19 cellular contexts compared by ENCODE assay signal in the genomic region with DNA sequence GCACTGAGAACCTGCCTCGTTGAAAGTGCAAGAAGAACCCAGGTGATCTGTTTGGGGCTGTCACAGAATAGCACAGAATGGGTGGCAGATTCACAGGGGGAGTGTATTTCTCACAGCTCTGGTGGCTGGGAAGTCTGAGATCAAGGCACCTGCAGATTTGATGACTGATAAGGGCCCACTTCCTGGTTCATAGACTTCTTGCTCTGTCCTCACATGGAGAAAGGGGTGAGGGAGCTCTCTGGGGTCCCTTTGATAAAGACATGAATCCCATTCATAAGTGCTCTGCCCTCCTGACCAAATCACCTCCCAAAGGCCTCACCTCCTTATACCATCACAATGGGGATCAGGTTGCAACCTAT.
DNase-seq lines count a peak whose midpoint lies in the region; ATAC-seq and TF ChIP-seq lines count a peak whose summit lies in the region.
"Had no signal": no experiment of that assay in that cellular context is flagged by ENCODE, and none has a peak within 500 bp of the region (broad histone marks: within the 10 kb centered on the region; RNA-seq: fewer than 3 reads in every experiment).

No MANE protein-coding gene starts in this region.

- TF ChIP-seq POLR2A in GM18505 (IDR thresholded peaks at IDR 0.05; ENCODE audit: borderline replicate concordance, extremely low read depth, insufficient read depth, insufficient read length): no peak

- peaks cover 21% of the 10 kb centered on the region for H3K27me3 Mint-ChIP-seq in activated CD4-positive, alpha-beta memory T cell treated with anti-CD3 and anti-CD28 coated beads, Interleukin-2, amount 10 ng/mL, durations not matched to agents 7 days and 5 days
- no peaks in the 10 kb centered on the region for H3K27me3 Mint-ChIP-seq in activated CD4-positive, alpha-beta memory T cell treated with anti-CD3 and anti-CD28 coated beads for 36 hours
- peaks cover 0 to 5% of the 10 kb centered on the region in 2 donors for H3K27me3 Mint-ChIP-seq in CD8-positive, alpha-beta memory T cell
- H3K27me3 Mint-ChIP-seq in effector memory CD8-positive, alpha-beta T cell: no peaks in the 10 kb centered on the region

- peaks cover 23% of the 10 kb centered on the region for H3K4me1 ChIP-seq in CD8-positive, alpha-beta memory T cell (ENCODE audit: insufficient read depth, low read length)
- peaks cover 30% of the 10 kb centered on the region for H3K4me1 ChIP-seq in OCI-LY3 (ENCODE audit: low read length)

- H3K4me2 ChIP-seq in OCI-LY3 (ENCODE audit: low read length): peak overlapping the region; percentile 68
- H3K4me2 ChIP-seq: A549, KMS-11 had no signal

- H3K36me3 Mint-ChIP-seq in activated CD4-positive, alpha-beta memory T cell treated with anti-CD3 and anti-CD28 coated beads, Interleukin-2, amount 10 ng/mL, durations not matched to agents 7 days and 5 days (ENCODE audit: low read depth): no peaks in the 10 kb centered on the region
- no peaks in the 10 kb centered on the region for H3K36me3 Mint-ChIP-seq in activated CD4-positive, alpha-beta memory T cell treated with anti-CD3 and anti-CD28 coated beads for 36 hours
- H3K36me3 Mint-ChIP-seq in CD8-positive, alpha-beta memory T cell: peaks cover 0 to 4% (median 0%) of the 10 kb centered on the region in 3 donors
- H3K36me3 Mint-ChIP-seq in effector memory CD8-positive, alpha-beta T cell (ENCODE audit: insufficient read depth): peaks cover 15% of the 10 kb centered on the region

- H3K27ac ChIP-seq in CD8-positive, alpha-beta memory T cell (ENCODE audit: low read depth, low read length): no peak overlapping the region
- H3K27ac ChIP-seq in OCI-LY3 (ENCODE audit: low read length): no peak overlapping the region
- H3K27ac ChIP-seq: A549, KMS-11, SK-N-MC had no signal

- peak; percentile 26 for ATAC-seq in effector memory CD8-positive, alpha-beta T cell (replicated peaks)
- no peak for ATAC-seq in GM18505 (IDR thresholded peaks at IDR 0.05; ENCODE audit: unreplicated experiment)
- ATAC-seq: A549, HepG2 had no signal

- no peak for TF ChIP-seq CTCF in OCI-LY3 (IDR thresholded peaks at IDR 0.05; ENCODE audit: low read depth, low read length)

- peak overlapping the region; percentile 11 for H3K4me3 ChIP-seq in CD8-positive, alpha-beta memory T cell (ENCODE audit: low read length)
- no peak overlapping the region for H3K4me3 ChIP-seq in OCI-LY3 (ENCODE audit: low read length)
- H3K4me3 ChIP-seq: A549, SK-N-MC had no signal

- no peaks in the 10 kb centered on the region for H3K9me3 Mint-ChIP-seq in activated CD4-positive, alpha-beta memory T cell treated with anti-CD3 and anti-CD28 coated beads, Interleukin-2, amount 10 ng/mL, durations not matched to agents 7 days and 5 days
- no peaks in the 10 kb centered on the region for H3K9me3 Mint-ChIP-seq in activated CD4-positive, alpha-beta memory T cell treated with anti-CD3 and anti-CD28 coated beads for 36 hours
- no peaks in the 10 kb centered on the region for H3K9me3 Mint-ChIP-seq in CD8-positive, alpha-beta memory T cell
- H3K9me3 Mint-ChIP-seq in effector memory CD8-positive, alpha-beta T cell: no peaks in the 10 kb centered on the region
- H3K9me3 Mint-ChIP-seq: HFFc6 had no signal

- no peaks in the 10 kb centered on the region for H4K20me1 ChIP-seq in OCI-LY3 (ENCODE audit: insufficient read depth, low read length)

- CTCF ChIA-PET in activated CD4-positive, alpha-beta memory T cell treated with anti-CD3 and anti-CD28 coated beads, Interleukin-2, amount 10 ng/mL, durations not matched to agents 7 days and 5 days (lab: Charles Lee): no interaction called here
- CTCF ChIA-PET in activated CD4-positive, alpha-beta memory T cell treated with anti-CD3 and anti-CD28 coated beads for 36 hours (lab: Charles Lee): no interaction called here
- CTCF ChIA-PET in CD8-positive, alpha-beta memory T cell (lab: Charles Lee): no interaction called here

- no peaks in the 10 kb centered on the region for H3K36me3 ChIP-seq in CD8-positive, alpha-beta memory T cell (ENCODE audit: insufficient read depth, low read length)
- H3K36me3 ChIP-seq in OCI-LY3 (replicated peaks; ENCODE audit: low read depth, low read length): no peaks in the 10 kb centered on the region

- peaks cover 38% of the 10 kb centered on the region for H3K4me1 Mint-ChIP-seq in activated CD4-positive, alpha-beta memory T cell treated with anti-CD3 and anti-CD28 coated beads, Interleukin-2, amount 10 ng/mL, durations not matched to agents 7 days and 5 days
- peaks cover 34% of the 10 kb centered on the region for H3K4me1 Mint-ChIP-seq in activated CD4-positive, alpha-beta memory T cell treated with anti-CD3 and anti-CD28 coated beads for 36 hours (ENCODE audit: low read depth)
- peaks cover 39 to 52% (median 48%) of the 10 kb centered on the region in 3 donors for H3K4me1 Mint-ChIP-seq in CD8-positive, alpha-beta memory T cell
- peaks cover 30 to 41% of the 10 kb centered on the region in 2 donors for H3K4me1 Mint-ChIP-seq in effector memory CD8-positive, alpha-beta T cell (ENCODE audit: low read depth in 2 of 2)

- H3K27me3 ChIP-seq in CD8-positive, alpha-beta memory T cell (ENCODE audit: insufficient read depth, low read length, poor library complexity, severe bottlenecking): no peaks in the 10 kb centered on the region
- H3K27me3 ChIP-seq in OCI-LY3 (ENCODE audit: low read depth, low read length): 0 out of 2 replicates have a peak, but pooled peaks cover 5% of the 10 kb centered on the region

- no peaks in the 10 kb centered on the region for H3K79me2 ChIP-seq in OCI-LY3 (ENCODE audit: low read length)

- intact Hi-C loops in activated CD4-positive, alpha-beta memory T cell treated with anti-CD3 and anti-CD28 coated beads for 36 hours (cut with micrococcal nuclease): loop anchor here (5.0 to 10.0 kb wide), 2 partner anchors 324 to 454 kb away; no protein-coding TSS in a partner anchor

- H2AFZ ChIP-seq in OCI-LY3 (ENCODE audit: low read depth, low read length): 0 out of 2 replicates have a peak overlapping the region, but pooled peaks have one; percentile 26

- DNase-seq in activated CD4-positive, alpha-beta memory T cell treated with anti-CD3 and anti-CD28 coated beads, Interleukin-2, amount 10 ng/mL, durations not matched to agents 7 days and 5 days: no peak
- no peak for DNase-seq in activated CD4-positive, alpha-beta memory T cell treated with anti-CD3 and anti-CD28 coated beads for 36 hours
- no peak for DNase-seq in CD8-positive, alpha-beta memory T cell
- DNase-seq in effector memory CD8-positive, alpha-beta T cell: no peak
- DNase-seq in GOT3 (lab: John Stamatoyannopoulos, UW) (no peak), NCI-H1048 (lab: John Stamatoyannopoulos, UW) (no peak)
- DNase-seq: GF-D8; H7; HFFc6; NCI-H1436 treated with DMSO at 0.1 percent for 48 hours; NCI-H526 treated with DMSO at 0.1 percent for 48 hours; NK-92 treated with Interleukin-12 subunit alpha and Interleukin-12 subunit beta, amount 100 ng/mL, for 24 hours; OCI-M1 had no signal

- H3K27ac Mint-ChIP-seq in activated CD4-positive, alpha-beta memory T cell treated with anti-CD3 and anti-CD28 coated beads, Interleukin-2, amount 10 ng/mL, durations not matched to agents 7 days and 5 days: peak overlapping the region; percentile 8
- no peak overlapping the region for H3K27ac Mint-ChIP-seq in activated CD4-positive, alpha-beta memory T cell treated with anti-CD3 and anti-CD28 coated beads for 36 hours
- peak overlapping the region in 7 of 8 donors; percentile 55 to 93 (median 76) for H3K27ac Mint-ChIP-seq in CD8-positive, alpha-beta memory T cell
- H3K27ac Mint-ChIP-seq in effector memory CD8-positive, alpha-beta T cell: peak overlapping the region; percentile 87 to 92
- H3K27ac Mint-ChIP-seq: HFFc6 had no signal

- H3K9me3 ChIP-seq in CD8-positive, alpha-beta memory T cell (ENCODE audit: low read length): no peaks in the 10 kb centered on the region
- H3K9me3 ChIP-seq in OCI-LY3 (ENCODE audit: insufficient read depth, low read length): no peaks in the 10 kb centered on the region
- H3K9me3 ChIP-seq: A549 had no signal

- peak overlapping the region; percentile 0; the same call in 1 of the 2 replicates for H3K9ac ChIP-seq in OCI-LY3 (ENCODE audit: low read length)
- H3K9ac ChIP-seq: KMS-11 had no signal

- no peak overlapping the region for H3K4me3 Mint-ChIP-seq in activated CD4-positive, alpha-beta memory T cell treated with anti-CD3 and anti-CD28 coated beads, Interleukin-2, amount 10 ng/mL, durations not matched to agents 7 days and 5 days
- no peak overlapping the region for H3K4me3 Mint-ChIP-seq in activated CD4-positive, alpha-beta memory T cell treated with anti-CD3 and anti-CD28 coated beads for 36 hours
- H3K4me3 Mint-ChIP-seq in CD8-positive, alpha-beta memory T cell: peak overlapping the region in 5 of 7 donors; percentile 78 to 90 (median 86)
- H3K4me3 Mint-ChIP-seq in effector memory CD8-positive, alpha-beta T cell: peak overlapping the region; percentile 69 to 79
- H3K4me3 Mint-ChIP-seq: HFFc6 had no signal

- POLR2A ChIA-PET in activated CD4-positive, alpha-beta memory T cell treated with anti-CD3 and anti-CD28 coated beads, Interleukin-2, amount 10 ng/mL, durations not matched to agents 7 days and 5 days (lab: Charles Lee): no interaction called here
- POLR2A ChIA-PET in activated CD4-positive, alpha-beta memory T cell treated with anti-CD3 and anti-CD28 coated beads for 36 hours (lab: Charles Lee): no interaction called here
- POLR2A ChIA-PET in CD8-positive, alpha-beta memory T cell (lab: Charles Lee): no interaction called here

Comparison
In these comparisons a context has a peak if more than half of its experiments do, and no peak if none do; other contexts are left out.
1. H3K4me3 Mint-ChIP-seq: peak in CD8-positive, alpha-beta memory T cell (5 of 7) and effector memory CD8-positive, alpha-beta T cell (2 of 2); none in activated CD4-positive, alpha-beta memory T cell treated with anti-CD3 and anti-CD28 coated beads, Interleukin-2, amount 10 ng/mL, durations not matched to agents 7 days and 5 days (single experiment) and activated CD4-positive, alpha-beta memory T cell treated with anti-CD3 and anti-CD28 coated beads for 36 hours (single experiment).